Comparison of ENCODE assay signal across 18 cellular contexts in the genomic region with DNA sequence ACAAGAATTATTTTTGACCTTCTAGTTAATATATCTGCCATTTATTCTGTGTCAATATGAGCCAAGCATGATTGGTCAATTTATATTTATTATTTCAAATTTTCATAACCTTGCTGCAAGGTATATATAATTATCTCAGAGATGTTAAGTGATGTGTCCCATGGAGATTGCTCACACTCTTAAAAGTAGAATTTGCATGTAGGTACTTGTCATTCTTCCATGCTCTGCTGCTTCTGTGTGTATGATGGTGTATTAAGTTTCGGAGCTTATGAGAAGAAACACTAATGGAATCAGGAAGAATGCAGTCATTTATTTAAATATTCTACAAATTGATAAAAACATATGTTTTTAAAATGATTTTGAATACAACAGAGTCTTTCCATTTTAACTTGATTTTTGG.
DNase-seq lines count a peak whose midpoint lies in the region; ATAC-seq and TF ChIP-seq lines count a peak whose summit lies in the region.
"Had no signal": no experiment of that assay in that cellular context is flagged by ENCODE, and none has a peak within 500 bp of the region (broad histone marks: within the 10 kb centered on the region; RNA-seq: fewer than 3 reads in every experiment).

No MANE protein-coding gene starts in this region.

- H3K9me2 ChIP-seq in Karpas-422 (replicated peaks; ENCODE audit: insufficient read depth, low read length) (no peaks in the 10 kb centered on the region), PC-9 (ENCODE audit: insufficient read depth) (no peaks in the 10 kb centered on the region)

- H3K27ac ChIP-seq in Karpas-422 (ENCODE audit: low read length) (no peak overlapping the region), epithelial cell of prostate (no peak overlapping the region), PC-9 (no peak overlapping the region)
- H3K27ac ChIP-seq: BLaER1, GM23248 had no signal

- H3K4me3 ChIP-seq in Karpas-422 (ENCODE audit: low read length) (no peak overlapping the region), PC-9 (no peak overlapping the region)
- H3K4me3 ChIP-seq: BLaER1, GM12878, GM23248, HAP-1 had no signal

- no peaks in the 10 kb centered on the region for H3K9me3 ChIP-seq in Karpas-422 (ENCODE audit: low read length)
- no peaks in the 10 kb centered on the region for H3K9me3 ChIP-seq in PC-9 (ENCODE audit: insufficient read depth, low read depth)
- H3K9me3 ChIP-seq: BLaER1, HAP-1 had no signal

- H4K20me1 ChIP-seq in Karpas-422 (ENCODE audit: insufficient read depth, low read depth, low read length) (no peaks in the 10 kb centered on the region), PC-9 (ENCODE audit: insufficient read depth) (no peaks in the 10 kb centered on the region)
- H4K20me1 ChIP-seq: BLaER1 had no signal

- TF ChIP-seq CTCF in PC-9 (conservative IDR thresholded peaks at IDR 0.05), result no peak

- H2AFZ ChIP-seq in Karpas-422 (ENCODE audit: low read length) (no peak overlapping the region), PC-9 (no peak overlapping the region)
- H2AFZ ChIP-seq: GM23248 had no signal

- POLR2A ChIA-PET in PC-9 (lab: Charles Lee; ENCODE audit: unreplicated experiment), result no interaction called here

- peaks cover 14% of the 10 kb centered on the region for H3K4me1 ChIP-seq in Karpas-422 (ENCODE audit: low read length)
- H3K4me1 ChIP-seq in PC-9 (replicated peaks; ENCODE audit: insufficient read depth), result no peaks in the 10 kb centered on the region
- H3K4me1 ChIP-seq: HAP-1 had no signal

- H3K4me2 ChIP-seq in Karpas-422 (ENCODE audit: low read depth, low read length, poor library complexity, severe bottlenecking) (peak overlapping the region; percentile 27), PC-9 (no peak overlapping the region)
- H3K4me2 ChIP-seq: BLaER1 had no signal

- H3K9ac ChIP-seq in Karpas-422 (ENCODE audit: low read length), result no peak overlapping the region
- H3K9ac ChIP-seq: BLaER1, GM23248 had no signal

- H3F3A ChIP-seq in PC-9 (ENCODE audit: insufficient read depth, low read depth), result no peaks in the 10 kb centered on the region

- no peak for ATAC-seq in HG03571 (IDR thresholded peaks at IDR 0.05; ENCODE audit: unreplicated experiment)
- ATAC-seq: GM12878 had no signal

- intact Hi-C loops in PC-9 (cut with micrococcal nuclease; ENCODE audit: unreplicated experiment), result no loop called here

- no peaks in the 10 kb centered on the region for H3K27me3 ChIP-seq in Karpas-422 (ENCODE audit: low read length)
- no peaks in the 10 kb centered on the region for H3K27me3 ChIP-seq in PC-9 (ENCODE audit: insufficient read depth, low read depth)
- H3K27me3 ChIP-seq: BLaER1 had no signal

- H3K36me3 ChIP-seq in Karpas-422 (ENCODE audit: insufficient read depth, low read length) (no peaks in the 10 kb centered on the region), PC-9 (ENCODE audit: low read depth) (no peaks in the 10 kb centered on the region)
- H3K36me3 ChIP-seq: BLaER1, HAP-1 had no signal

- DNase-seq in NCI-H1417 (lab: John Stamatoyannopoulos, UW) (peak in 2 of 3 experiments; percentile 40 to 41), NCI-H1417 treated with DMSO at 0.1 percent for 48 hours (lab: John Stamatoyannopoulos, UW) (no peak), Karpas-422 (peak; percentile 50), NCI-H69 (lab: John Stamatoyannopoulos, UW) (peak; percentile 90), epithelial cell of prostate (ENCODE audit: low read depth, low spot score) (peak; percentile 43), PC-9 (no peak), foreskin melanocyte (no peak)
- DNase-seq: 8988T; CD4-positive, alpha-beta memory T cell; DMS153; DND-41; EL; IMR-90 had no signal

- CTCF ChIA-PET in PC-9 (lab: Charles Lee), result interaction anchor here (1.0 kb wide), 1 partner anchor 107 kb away, joined by 4 read pairs; no protein-coding TSS in a partner anchor

- BruUV-seq in PC-9 (replicated peaks; lab: Mats Ljungman, UMichigan), result no TSS peak

- H3K79me2 ChIP-seq in Karpas-422 (ENCODE audit: low read length), result no peaks in the 10 kb centered on the region
- H3K79me2 ChIP-seq in PC-9 (ENCODE audit: low read depth), result no peaks in the 10 kb centered on the region

Comparison
In these comparisons a context has a peak if more than half of its experiments do, and no peak if none do; other contexts are left out.
1. DNase-seq: peak in NCI-H1417 (2 of 3), Karpas-422 (single experiment), NCI-H69 (single experiment) and epithelial cell of prostate (single experiment); none in NCI-H1417 treated with DMSO at 0.1 percent for 48 hours (single experiment), PC-9 (0 of 2) and foreskin melanocyte (single experiment).